5 cellular contexts compared by ENCODE assay signal in genomic region chr3:74752290-74752689, GRCh38.
"Had no signal": no experiment of that assay in that cellular context is flagged by ENCODE, and none has a peak within 500 bp of the region (broad histone marks: within the 10 kb centered on the region; RNA-seq: fewer than 3 reads in every experiment).

No MANE protein-coding gene starts in this region.

- H3K4me3 ChIP-seq: GM23338, K562 had no signal

- DNase-seq: H9, HCEC 1CT, IMR-90 had no signal

- H2AFZ ChIP-seq: GM23338 had no signal

- ATAC-seq: GM23338, K562 had no signal

- H3K4me2 ChIP-seq: GM23338 had no signal
